ENCODE assay signal across 1 cellular context in genomic region chr1:151443846-151444790, GRCh38.
TF ChIP-seq lines count a peak whose summit lies in the region.

No MANE protein-coding gene starts in this region.

TF ChIP-seq in HEK293, 187 proteins besides CTCF, POLR2A, EP300 and RAD21 (continued from another document and continues in another):
- TF ChIP-seq ZNF561 (tag by site-specific recombination; IDR thresholded peaks at IDR 0.05; ENCODE audit: borderline replicate concordance), result peak; percentile 52; the same call in 1 of the 2 replicates
- no peak for TF ChIP-seq FEZF1 (tag by site-specific recombination; IDR thresholded peaks at IDR 0.05)
- TF ChIP-seq GLI4 (tag by site-specific recombination; IDR thresholded peaks at IDR 0.05), result no peak
- TF ChIP-seq ZNF426 (tag by site-specific recombination; IDR thresholded peaks at IDR 0.05), result no peak
- no peak for TF ChIP-seq ZNF596 (tag by site-specific recombination; IDR thresholded peaks at IDR 0.05)
- TF ChIP-seq ZNF571 (tag by site-specific recombination; IDR thresholded peaks at IDR 0.05), result no peak
- TF ChIP-seq ZNF660 (tag by site-specific recombination; IDR thresholded peaks at IDR 0.05), result peak; percentile 68
- TF ChIP-seq ZNF350 (tag by site-specific recombination; IDR thresholded peaks at IDR 0.05), result no peak
- TF ChIP-seq ZNF121 (tag by site-specific recombination; IDR thresholded peaks at IDR 0.05), result no peak
- no peak for TF ChIP-seq ZNF621 (tag by site-specific recombination; IDR thresholded peaks at IDR 0.05)
- TF ChIP-seq HOXD13 (CRISPR knock-in tag; IDR thresholded peaks at IDR 0.05; ENCODE audit: borderline replicate concordance), result no peak
- TF ChIP-seq TSHZ1 (tag by site-specific recombination; IDR thresholded peaks at IDR 0.05; ENCODE audit: borderline replicate concordance), result no peak
- TF ChIP-seq ZNF214 (tag by site-specific recombination; IDR thresholded peaks at IDR 0.05; ENCODE audit: borderline replicate concordance), result no peak
- TF ChIP-seq KLF1 (tag by site-specific recombination; IDR thresholded peaks at IDR 0.05), result no peak
- TF ChIP-seq ZNF521 (tag by site-specific recombination; IDR thresholded peaks at IDR 0.05), result no peak
- TF ChIP-seq ZBTB6 (tag by site-specific recombination; IDR thresholded peaks at IDR 0.05), result no peak
- no peak for TF ChIP-seq PBX3 (CRISPR knock-in tag; IDR thresholded peaks at IDR 0.05)
- no peak for TF ChIP-seq TCF7L2 (IDR thresholded peaks at IDR 0.05; ENCODE audit: borderline replicate concordance, low read depth, low read length)
- TF ChIP-seq ZNF623 (tag by site-specific recombination; IDR thresholded peaks at IDR 0.05), result no peak
- no peak for TF ChIP-seq HOXA7 (CRISPR knock-in tag; IDR thresholded peaks at IDR 0.05; ENCODE audit: borderline replicate concordance)
- TF ChIP-seq ZNF292 (tag by site-specific recombination; IDR thresholded peaks at IDR 0.05; ENCODE audit: borderline replicate concordance, low read depth), result no peak
- no peak for TF ChIP-seq ZNF138 (tag by site-specific recombination; IDR thresholded peaks at IDR 0.05; ENCODE audit: borderline replicate concordance)
- TF ChIP-seq ZFP69B (tag by site-specific recombination; IDR thresholded peaks at IDR 0.05), result 0 out of 2 replicates have a peak, but pooled peaks have one; percentile 34
- TF ChIP-seq ZNF549 (tag by site-specific recombination; IDR thresholded peaks at IDR 0.05), result no peak
- no peak for TF ChIP-seq ZNF626 (tag by site-specific recombination; IDR thresholded peaks at IDR 0.05)
- TF ChIP-seq ZNF692 (tag by site-specific recombination; IDR thresholded peaks at IDR 0.05), result peak; percentile 52; the same call in 1 of the 2 replicates
- TF ChIP-seq ZNF658 (tag by site-specific recombination; IDR thresholded peaks at IDR 0.05), result no peak
- no peak for TF ChIP-seq ZNF202 (tag by site-specific recombination; IDR thresholded peaks at IDR 0.05; ENCODE audit: borderline replicate concordance)
- no peak for TF ChIP-seq ZNF768 (tag by site-specific recombination; IDR thresholded peaks at IDR 0.05)
- no peak for TF ChIP-seq ZNF341 (tag by site-specific recombination; IDR thresholded peaks at IDR 0.05; ENCODE audit: low read depth)
- TF ChIP-seq INSM2 (tag by site-specific recombination; IDR thresholded peaks at IDR 0.05), result no peak
- no peak for TF ChIP-seq ZNF837 (tag by site-specific recombination; IDR thresholded peaks at IDR 0.05)
- no peak for TF ChIP-seq ZNF155 (tag by site-specific recombination; IDR thresholded peaks at IDR 0.05)
- no peak for TF ChIP-seq ZNF280D (tag by site-specific recombination; IDR thresholded peaks at IDR 0.05)
- TF ChIP-seq ZNF239 (tag by site-specific recombination; IDR thresholded peaks at IDR 0.05), result no peak
- no peak for TF ChIP-seq ZNF184 (tag by site-specific recombination; IDR thresholded peaks at IDR 0.05)
- no peak for TF ChIP-seq KLF17 (tag by site-specific recombination; IDR thresholded peaks at IDR 0.05)
- no peak for TF ChIP-seq ZNF433 (tag by site-specific recombination; IDR thresholded peaks at IDR 0.05; ENCODE audit: low read depth)
- no peak for TF ChIP-seq SCRT2 (tag by site-specific recombination; IDR thresholded peaks at IDR 0.05)
- TF ChIP-seq ZBTB8A (tag by site-specific recombination; IDR thresholded peaks at IDR 0.05), result no peak
- no peak for TF ChIP-seq ZNF514 (tag by site-specific recombination; IDR thresholded peaks at IDR 0.05)
- TF ChIP-seq GFI1B (tag by site-specific recombination; IDR thresholded peaks at IDR 0.05), result no peak
- TF ChIP-seq ZNF132 (tag by site-specific recombination; IDR thresholded peaks at IDR 0.05; ENCODE audit: borderline replicate concordance), result no peak
- no peak for TF ChIP-seq ZNF133 (tag by site-specific recombination; IDR thresholded peaks at IDR 0.05)
- no peak for TF ChIP-seq ZNF114 (tag by site-specific recombination; IDR thresholded peaks at IDR 0.05)
- no peak for TF ChIP-seq BCL11B (tag by site-specific recombination; IDR thresholded peaks at IDR 0.05; ENCODE audit: low read depth)
- no peak for TF ChIP-seq ZNF423 (tag by site-specific recombination; IDR thresholded peaks at IDR 0.05)
- TF ChIP-seq ZNF777 (tag by site-specific recombination; IDR thresholded peaks at IDR 0.05; ENCODE audit: borderline replicate concordance), result no peak
- no peak for TF ChIP-seq ZNF501 (tag by site-specific recombination; IDR thresholded peaks at IDR 0.05)
- TF ChIP-seq ZNF664 (tag by site-specific recombination; IDR thresholded peaks at IDR 0.05), result 0 out of 2 replicates have a peak, but pooled peaks have one; percentile 33
- no peak for TF ChIP-seq ZNF473 (tag by site-specific recombination; IDR thresholded peaks at IDR 0.05)
- TF ChIP-seq ZNF19 (tag by site-specific recombination; IDR thresholded peaks at IDR 0.05; ENCODE audit: low read depth), result no peak
- TF ChIP-seq SETDB1 (IDR thresholded peaks at IDR 0.05; ENCODE audit: insufficient read length, low read length), result no peak
- TF ChIP-seq ZNF704 (tag by site-specific recombination; IDR thresholded peaks at IDR 0.05), result no peak
- no peak for TF ChIP-seq ZNF223 (tag by site-specific recombination; IDR thresholded peaks at IDR 0.05)
- no peak for TF ChIP-seq ZIC2 (tag by site-specific recombination; IDR thresholded peaks at IDR 0.05)
